Comparison of ENCODE assay signal across 17 cellular contexts in genomic region chr2:242064364-242065250, GRCh38.
"Had no signal": no experiment of that assay in that cellular context is flagged by ENCODE, and none has a peak within 500 bp of the region (broad histone marks: within the 10 kb centered on the region; RNA-seq: fewer than 3 reads in every experiment).

No MANE protein-coding gene starts in this region.

- H3K4me3 ChIP-seq: dorsolateral prefrontal cortex, gastroesophageal sphincter, neural progenitor cell, pancreas, tibial artery had no signal

- H3K27ac ChIP-seq: dorsolateral prefrontal cortex, gastroesophageal sphincter, neural progenitor cell, pancreas, tibial artery had no signal

- ATAC-seq: gastroesophageal sphincter; left lobe of liver; pancreas; stimulated activated naive B cell treated with anti-CD40 and anti-IgM and Interleukin-4, amounts not matched to agents 10 μg/mL and 1 μg/mL and 100 μg/mL, for 72 hours; T-cell had no signal

- H3K27me3 ChIP-seq: dorsolateral prefrontal cortex, neural progenitor cell, pancreas had no signal

- H3K4me1 ChIP-seq: gastroesophageal sphincter, tibial artery had no signal

- H3K4me1 Mint-ChIP-seq: stimulated activated naive B cell treated with anti-CD40 and anti-IgM and Interleukin-4, amounts not matched to agents 10 μg/mL and 1 μg/mL and 100 μg/mL, for 72 hours; T-cell had no signal

- H3K4me2 ChIP-seq: neural progenitor cell had no signal

- H3K36me3 Mint-ChIP-seq: T-cell had no signal

- H3K9me3 ChIP-seq: pancreas, tibial artery had no signal

- H3K36me3 ChIP-seq: gastroesophageal sphincter, neural progenitor cell, pancreas, tibial artery had no signal

- H3K9me3 Mint-ChIP-seq: activated CD4-positive, alpha-beta memory T cell treated with anti-CD3 and anti-CD28 coated beads, Interleukin-2, amount 10 ng/mL, durations not matched to agents 7 days and 5 days; activated T-cell treated with anti-CD3 and anti-CD28 coated beads, Interleukin-2, amount 50 U/mL, for 24 hours had no signal

- DNase-seq: activated CD4-positive, alpha-beta memory T cell treated with anti-CD3 and anti-CD28 coated beads, Interleukin-2, amount 10 ng/mL, durations not matched to agents 7 days and 5 days; activated CD4-positive, CD25-positive, alpha-beta regulatory T cell treated with anti-CD3 and anti-CD28 coated beads, Interleukin-2, amount 50 U/mL, for 72 hours; activated naive CD4-positive, alpha-beta T cell treated with anti-CD3 and anti-CD28 coated beads, Interleukin-2, amount 50 U/mL, for 16 hours; activated T-cell treated with anti-CD3 and anti-CD28 coated beads, Interleukin-2, amount 50 U/mL, for 24 hours; dorsolateral prefrontal cortex; erythroblast; pancreas; stimulated activated CD4-positive, alpha-beta T cell treated with anti-CD3 and anti-CD28 coated beads, Interleukin-2, amount 100 ng/mL, for 48 hours; stimulated activated naive B cell treated with anti-CD40 and anti-IgM and Interleukin-4, amounts not matched to agents 10 μg/mL and 1 μg/mL and 100 μg/mL, for 72 hours; T-cell; T-helper 9 cell; tibial artery had no signal

- H3K27ac Mint-ChIP-seq: activated CD4-positive, alpha-beta memory T cell treated with anti-CD3 and anti-CD28 coated beads, Interleukin-2, amount 10 ng/mL, durations not matched to agents 7 days and 5 days; activated T-cell treated with anti-CD3 and anti-CD28 coated beads, Interleukin-2, amount 50 U/mL, for 24 hours; neural progenitor cell; stimulated activated naive B cell treated with anti-CD40 and anti-IgM and Interleukin-4, amounts not matched to agents 10 μg/mL and 1 μg/mL and 100 μg/mL, for 72 hours; T-cell had no signal

- FAIRE-seq: astrocyte, keratinocyte, pancreas had no signal

- H3K27me3 Mint-ChIP-seq: activated T-cell treated with anti-CD3 and anti-CD28 coated beads, Interleukin-2, amount 50 U/mL, for 24 hours had no signal

- H3K4me3 Mint-ChIP-seq: activated CD4-positive, alpha-beta memory T cell treated with anti-CD3 and anti-CD28 coated beads, Interleukin-2, amount 10 ng/mL, durations not matched to agents 7 days and 5 days; activated T-cell treated with anti-CD3 and anti-CD28 coated beads, Interleukin-2, amount 50 U/mL, for 24 hours; neural progenitor cell; stimulated activated naive B cell treated with anti-CD40 and anti-IgM and Interleukin-4, amounts not matched to agents 10 μg/mL and 1 μg/mL and 100 μg/mL, for 72 hours; T-cell had no signal

- H3K9ac ChIP-seq: neural progenitor cell had no signal
